9 cellular contexts compared by ENCODE assay signal in the genomic region with DNA sequence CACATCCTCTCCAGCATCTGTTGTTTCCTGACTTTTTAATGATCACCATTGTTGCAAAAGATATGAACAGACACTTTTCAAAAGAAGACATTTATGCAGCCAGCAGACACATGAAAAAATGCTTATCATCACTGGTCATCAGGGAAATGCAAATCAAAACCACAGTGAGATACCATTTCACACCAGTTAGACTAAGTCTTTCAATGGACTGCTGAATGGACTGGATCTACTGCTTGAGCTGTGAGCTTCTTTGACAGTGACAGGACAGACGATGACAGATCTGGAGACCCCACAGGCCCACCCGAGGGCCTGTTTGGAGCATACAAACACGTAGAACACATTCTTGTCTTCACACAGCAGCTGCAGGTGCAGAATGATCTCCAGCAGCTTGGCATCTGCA.
"Had no signal": no experiment of that assay in that cellular context is flagged by ENCODE, and none has a peak within 500 bp of the region (broad histone marks: within the 10 kb centered on the region; RNA-seq: fewer than 3 reads in every experiment).

No MANE protein-coding gene starts in this region.

- H3K27ac ChIP-seq: GM23248 had no signal

- ATAC-seq: HCT116, K562 had no signal

- H3K9ac ChIP-seq: GM23248 had no signal

- H2AFZ ChIP-seq: GM23248 had no signal

- H3K4me3 ChIP-seq: GM23248, HAP-1, K562 had no signal

- H3K9me3 ChIP-seq: HAP-1 had no signal

- H3K36me3 ChIP-seq: HAP-1 had no signal

- DNase-seq: GM23248, GOT3, H7, HFFc6, IMR-90, KG1 had no signal
